27 cellular contexts compared by ENCODE assay signal in genomic region chr6:65649392-65649791, GRCh38. TPM values are rescaled to one million over a fixed set of nuclear protein-coding genes. Genes with fewer than 3 reads are reported as not detected.
"Had no signal": no experiment of that assay in that cellular context is flagged by ENCODE, and none has a peak within 500 bp of the region (broad histone marks: within the 10 kb centered on the region; RNA-seq: fewer than 3 reads in every experiment).

No MANE protein-coding gene starts in this region.

- H3K36me3 ChIP-seq: colonic mucosa, esophagus squamous epithelium, gastrocnemius medialis, heart right ventricle, left lung, lower lobe of right lung had no signal

- FAIRE-seq: endometrium, islet of Langerhans, keratinocyte had no signal

- H3K27ac ChIP-seq: colonic mucosa, epithelial cell of prostate, esophagus squamous epithelium, gastrocnemius medialis, heart right ventricle, left lung, lower lobe of right lung had no signal

- H3K27me3 ChIP-seq: colonic mucosa, esophagus squamous epithelium, gastrocnemius medialis, heart right ventricle, left lung had no signal

- H3K4me1 ChIP-seq: colonic mucosa, esophagus squamous epithelium, gastrocnemius medialis, heart right ventricle, left lung, lower lobe of right lung had no signal

- H3K9me3 ChIP-seq: colonic mucosa, esophagus squamous epithelium, gastrocnemius medialis, lower lobe of right lung, mucosa of descending colon had no signal

- H3K4me3 ChIP-seq: colonic mucosa, esophagus squamous epithelium, gastrocnemius medialis, heart right ventricle, left lung, lower lobe of right lung, mucosa of descending colon had no signal

- DNase-seq: colonic mucosa; cortex of kidney; effector CD8-positive, alpha-beta T cell; effector memory CD8-positive, alpha-beta T cell; endodermal cell; esophagus squamous epithelium; foreskin fibroblast; gastrocnemius medialis; glutamatergic neuron; head of caudate nucleus; heart right ventricle; hippocampal formation; left cardiac atrium; left ventricle myocardium superior; lower lobe of right lung; mesenchymal stem cell; mucosa of descending colon; naive B cell had no signal

- ATAC-seq: effector memory CD8-positive, alpha-beta T cell; esophagus mucosa; gastrocnemius medialis; heart right ventricle; left cardiac atrium; left lung; left ventricle myocardium superior; lower lobe of right lung; mucosa of descending colon had no signal

RNA-seq across cellular contexts. Expression of gene EYS, which starts 57.6 kb away (rescaled TPM):
- total RNA-seq: esophagus mucosa, kidney epithelial cell, left ventricle myocardium superior, lower lobe of right lung, lung microvascular endothelial cell, myocyte had no signal
- polyA plus RNA-seq: heart right ventricle had no signal
